ENCODE assay signal across 1 cellular context in the genomic region with DNA sequence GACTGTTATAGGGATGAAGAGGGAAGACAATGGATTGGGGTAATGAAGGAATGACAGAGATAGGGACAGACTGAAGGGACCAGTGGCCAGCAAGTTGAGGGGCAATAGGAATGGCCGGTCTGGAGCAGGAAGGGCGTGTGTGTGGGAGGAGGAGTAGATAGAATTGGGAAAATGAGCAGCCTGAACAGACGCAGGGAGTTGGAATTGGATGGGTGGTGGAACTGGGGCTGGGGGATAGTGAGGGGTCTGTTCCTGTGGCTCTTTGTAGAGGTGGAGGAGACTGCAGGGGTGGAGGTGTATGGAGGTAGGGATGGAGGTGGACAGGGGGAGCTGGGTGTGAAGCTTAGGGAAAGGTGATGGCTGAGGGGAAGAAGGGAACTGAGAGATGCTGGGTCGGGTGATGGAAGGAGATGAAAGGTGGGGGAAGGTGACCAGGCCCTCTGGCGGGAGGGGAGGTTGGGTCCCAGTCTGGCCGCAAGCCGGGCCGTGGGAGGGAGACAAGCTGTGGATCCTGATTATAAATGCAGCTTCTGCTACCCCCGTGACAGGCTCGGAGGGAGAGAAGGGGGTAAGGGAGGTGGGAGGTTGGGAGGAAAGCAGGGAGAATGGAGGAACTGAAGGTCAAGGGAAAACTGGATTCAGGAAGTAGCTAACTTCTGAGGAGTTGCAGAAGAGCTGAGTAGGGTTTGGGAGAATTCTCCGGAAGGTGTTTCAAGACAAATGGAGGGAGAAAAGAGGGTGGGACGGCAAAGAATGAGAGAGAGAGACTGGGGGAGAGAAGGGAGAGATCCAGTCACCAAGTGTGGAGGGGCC.
TF ChIP-seq lines count a peak whose summit lies in the region.

No MANE protein-coding gene starts in this region.

TF ChIP-seq in HepG2, 621 proteins besides CTCF, POLR2A, EP300 and RAD21 (continued from another document):
- TF ChIP-seq, protein P1, sequence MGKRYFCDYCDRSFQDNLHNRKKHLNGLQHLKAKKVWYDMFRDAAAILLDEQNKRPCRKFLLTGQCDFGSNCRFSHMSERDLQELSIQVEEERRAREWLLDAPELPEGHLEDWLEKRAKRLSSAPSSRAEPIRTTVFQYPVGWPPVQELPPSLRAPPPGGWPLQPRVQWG (CRISPR knock-in tag; IDR thresholded peaks at IDR 0.05; ENCODE audit: borderline replicate concordance, low read depth), result no peak
- TF ChIP-seq SRF (IDR thresholded peaks at IDR 0.05; ENCODE audit: low read depth, low read length) (no peak), CEBPZ (IDR thresholded peaks at IDR 0.05; ENCODE audit: low read length) (no peak), XBP1 (CRISPR knock-in tag; IDR thresholded peaks at IDR 0.05) (no peak), PCBP2 (optimal IDR thresholded peaks at IDR 0.05; ENCODE audit: low read depth, low read length, poor library complexity, severe bottlenecking) (no peak), CEBPB (IDR thresholded peaks at IDR 0.05; ENCODE audit: borderline replicate concordance, low read depth, low read length) (no peak), ZNF879 (CRISPR knock-in tag; IDR thresholded peaks at IDR 0.05) (0 out of 2 replicates have a peak, but pooled peaks have one; percentile 46), KMT2A (CRISPR knock-in tag; IDR thresholded peaks at IDR 0.05) (no peak), ZNF597 (CRISPR knock-in tag; IDR thresholded peaks at IDR 0.05) (no peak), CENPT (CRISPR knock-in tag; IDR thresholded peaks at IDR 0.05; ENCODE audit: low read depth) (no peak), ZNF781 (CRISPR knock-in tag; IDR thresholded peaks at IDR 0.05; ENCODE audit: borderline replicate concordance, not compliant biosample characterization) (no peak), MEIS2 (CRISPR knock-in tag; IDR thresholded peaks at IDR 0.05) (no peak), ZNF773 (CRISPR knock-in tag; IDR thresholded peaks at IDR 0.05; ENCODE audit: borderline replicate concordance) (no peak), HCFC1 (IDR thresholded peaks at IDR 0.05; ENCODE audit: low read depth, low read length) (no peak), ZFP36L2 (CRISPR knock-in tag; IDR thresholded peaks at IDR 0.05) (no peak), IRF2 (CRISPR knock-in tag; IDR thresholded peaks at IDR 0.05) (no peak), TCF7L2 (IDR thresholded peaks at IDR 0.05; ENCODE audit: low read depth, low read length) (no peak), ZNF672 (CRISPR knock-in tag; IDR thresholded peaks at IDR 0.05) (no peak)
- TF ChIP-seq, protein P2, sequence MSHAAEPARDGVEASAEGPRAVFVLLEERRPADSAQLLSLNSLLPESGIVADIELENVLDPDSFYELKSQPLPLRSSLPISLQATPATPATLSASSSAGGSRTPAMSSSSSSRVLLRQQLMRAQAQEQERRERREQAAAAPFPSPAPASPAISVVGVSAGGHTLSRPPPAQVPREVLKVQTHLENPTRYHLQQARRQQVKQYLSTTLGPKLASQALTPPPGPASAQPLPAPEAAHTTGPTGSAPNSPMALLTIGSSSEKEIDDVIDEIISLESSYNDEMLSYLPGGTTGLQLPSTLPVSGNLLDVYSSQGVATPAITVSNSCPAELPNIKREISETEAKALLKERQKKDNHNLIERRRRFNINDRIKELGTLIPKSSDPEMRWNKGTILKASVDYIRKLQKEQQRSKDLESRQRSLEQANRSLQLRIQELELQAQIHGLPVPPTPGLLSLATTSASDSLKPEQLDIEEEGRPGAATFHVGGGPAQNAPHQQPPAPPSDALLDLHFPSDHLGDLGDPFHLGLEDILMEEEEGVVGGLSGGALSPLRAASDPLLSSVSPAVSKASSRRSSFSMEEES (CRISPR knock-in tag; IDR thresholded peaks at IDR 0.05), result no peak
